Comparison of ENCODE assay signal across 25 cellular contexts in genomic region chr2:173761603-173762119, GRCh38.
"Had no signal": no experiment of that assay in that cellular context is flagged by ENCODE, and none has a peak within 500 bp of the region (broad histone marks: within the 10 kb centered on the region; RNA-seq: fewer than 3 reads in every experiment).

No MANE protein-coding gene starts in this region.

- H3K27me3 ChIP-seq: heart right ventricle, pancreas, right atrium auricular region, stomach, thyroid gland had no signal

- H3K36me3 ChIP-seq: esophagus squamous epithelium, heart right ventricle, neutrophil, pancreas, right atrium auricular region, stomach, thyroid gland had no signal

- DNase-seq: dermis blood vessel endothelial cell; effector memory CD4-positive, alpha-beta T cell; esophagus squamous epithelium; foreskin melanocyte; glutamatergic neuron; heart right ventricle; hippocampal formation; kidney; natural killer cell; pancreas; stimulated activated CD4-positive, alpha-beta T cell treated with anti-CD3 and anti-CD28 coated beads, Interleukin-12 subunit alpha, Interleukin-12 subunit beta, amount 100 ng/mL, for 4 hours; stimulated activated CD4-positive, alpha-beta T cell treated with anti-CD3 and anti-CD28 coated beads, Interleukin-1b, Interleukin-23, amount 100 ng/mL, for 48 hours; stimulated activated CD4-positive, alpha-beta T cell treated with anti-CD3 and anti-CD28 coated beads, Interleukin-4, amount 100 ng/mL, for 24 hours; stimulated activated naive CD4-positive, alpha-beta T cell treated with Interleukin-2 at 50 U/mL for 16 hours; stomach; thyroid gland had no signal

- H3K4me1 ChIP-seq: pancreas, right atrium auricular region had no signal

- H3K9me3 ChIP-seq: esophagus squamous epithelium, heart right ventricle, neutrophil, pancreas, right atrium auricular region, stomach, thyroid gland had no signal

- FAIRE-seq: endothelial cell of umbilical vein, kidney, pancreas had no signal

- H3K4me3 ChIP-seq: coronary artery, esophagus squamous epithelium, heart right ventricle, lung, pancreas, right atrium auricular region, smooth muscle cell, stomach, thyroid gland had no signal

- H3K27ac ChIP-seq: coronary artery, esophagus squamous epithelium, heart right ventricle, neutrophil, pancreas, right atrium auricular region, stomach had no signal

- ATAC-seq: heart right ventricle; left lobe of liver; natural killer cell; pancreas; sciatic nerve; stimulated activated effector memory CD8-positive, alpha-beta T cell treated with anti-CD3 and anti-CD28 coated beads, Interleukin-12 subunit alpha, Interleukin-12 subunit beta, amount 100 ng/mL, for 72 hours had no signal

- H3K4me2 ChIP-seq: smooth muscle cell had no signal
